ENCODE assay signal across 10 cellular contexts in genomic region chr1:236063551-236063918, GRCh38. TPM values are rescaled to one million over a fixed set of nuclear protein-coding genes. Genes with fewer than 3 reads are reported as not detected.
DNase-seq lines count a peak whose midpoint lies in the region; ATAC-seq and TF ChIP-seq lines count a peak whose summit lies in the region.
"Had no signal": no experiment of that assay in that cellular context is flagged by ENCODE, and none has a peak within 500 bp of the region (broad histone marks: within the 10 kb centered on the region; RNA-seq: fewer than 3 reads in every experiment).

No MANE protein-coding gene starts in this region.

- ATAC-seq in RWPE2 (ENCODE audit: low read depth) (no peak), omental fat pad (ENCODE audit: low FRiP score) (peak; percentile 4), GM19467 (IDR thresholded peaks at IDR 0.05; ENCODE audit: unreplicated experiment) (no peak), GM18858 (IDR thresholded peaks at IDR 0.05; ENCODE audit: unreplicated experiment) (no peak)
- no peak for ATAC-seq in activated CD4-positive, alpha-beta T cell treated with anti-CD3 and anti-CD28 coated beads for 36 hours

- H3K36me3 Mint-ChIP-seq in CD14-positive monocyte: peaks cover 12 to 15% of the 10 kb centered on the region in 2 donors
- peaks cover 5% of the 10 kb centered on the region for H3K36me3 Mint-ChIP-seq in activated CD4-positive, alpha-beta T cell treated with anti-CD3 and anti-CD28 coated beads for 36 hours (ENCODE audit: low read depth)

- POLR2A ChIA-PET in activated CD4-positive, alpha-beta T cell treated with anti-CD3 and anti-CD28 coated beads for 36 hours (lab: Charles Lee): no interaction called here

- intact Hi-C loops in CD14-positive monocyte (cut with micrococcal nuclease): loop anchor here in 1 of 2 donors (5.0 kb wide), 1 partner anchor 34 kb away; no protein-coding TSS in a partner anchor
- intact Hi-C loops in activated CD4-positive, alpha-beta T cell treated with anti-CD3 and anti-CD28 coated beads for 36 hours (cut with DNase I, micrococcal nuclease): no loop called here

- peaks cover 21 to 43% (median 36%) of the 10 kb centered on the region in 3 donors for H3K27me3 Mint-ChIP-seq in CD14-positive monocyte (ENCODE audit: low read depth in 3 of 3)
- H3K27me3 Mint-ChIP-seq in activated CD4-positive, alpha-beta T cell treated with anti-CD3 and anti-CD28 coated beads for 36 hours: peaks cover 37% of the 10 kb centered on the region

- no peaks in the 10 kb centered on the region for H3K4me1 ChIP-seq in RWPE2 (ENCODE audit: insufficient read depth, poor library complexity, severe bottlenecking)

- H3K27ac ChIP-seq in RWPE2 (ENCODE audit: poor library complexity, severe bottlenecking): no peak overlapping the region

- H3K27ac Mint-ChIP-seq in CD14-positive monocyte: peak overlapping the region in 2 of 7 donors; percentile 49 to 57
- no peak overlapping the region for H3K27ac Mint-ChIP-seq in activated CD4-positive, alpha-beta T cell treated with anti-CD3 and anti-CD28 coated beads for 36 hours

- H3K4me3 Mint-ChIP-seq in CD14-positive monocyte: peak overlapping the region; percentile 86 to 92
- H3K4me3 Mint-ChIP-seq in activated CD4-positive, alpha-beta T cell treated with anti-CD3 and anti-CD28 coated beads for 36 hours: no peak overlapping the region

- peaks cover 37% of the 10 kb centered on the region for H3K4me1 Mint-ChIP-seq in CD14-positive monocyte
- peaks cover 24% of the 10 kb centered on the region for H3K4me1 Mint-ChIP-seq in activated CD4-positive, alpha-beta T cell treated with anti-CD3 and anti-CD28 coated beads for 36 hours

- CTCF ChIA-PET in activated CD4-positive, alpha-beta T cell treated with anti-CD3 and anti-CD28 coated beads for 36 hours (lab: Charles Lee): no interaction called here

- H3K27me3 ChIP-seq in RWPE2 (ENCODE audit: insufficient read depth, poor library complexity, severe bottlenecking): no peaks in the 10 kb centered on the region

- no peak for TF ChIP-seq CTCF in CD14-positive monocyte (IDR thresholded peaks at IDR 0.05)
- TF ChIP-seq CTCF in RWPE2 (IDR thresholded peaks at IDR 0.05; ENCODE audit: poor library complexity, severe bottlenecking): no peak
- no peak for TF ChIP-seq CTCF in fibroblast of pulmonary artery (IDR thresholded peaks at IDR 0.05; ENCODE audit: low read length, missing control alignments)
- TF ChIP-seq CTCF in omental fat pad (IDR thresholded peaks at IDR 0.05): no peak

- peak overlapping the region; percentile 62 for H3K4me3 ChIP-seq in RWPE2 (ENCODE audit: severe bottlenecking)
- peak overlapping the region; percentile 79 for H3K4me3 ChIP-seq in fibroblast of pulmonary artery (replicated peaks; ENCODE audit: low read depth, low read length)

- H3K9me3 Mint-ChIP-seq in CD14-positive monocyte: peaks cover 0 to 5% (median 0%) of the 10 kb centered on the region in 7 donors
- no peaks in the 10 kb centered on the region for H3K9me3 Mint-ChIP-seq in activated CD4-positive, alpha-beta T cell treated with anti-CD3 and anti-CD28 coated beads for 36 hours (ENCODE audit: low read depth)

- DNase-seq in CD14-positive monocyte (ENCODE audit: low spot score) (no peak), RWPE2 (ENCODE audit: low spot score) (no peak), fibroblast of pulmonary artery (ENCODE audit: low read depth) (no peak), omental fat pad (ENCODE audit: low spot score) (no peak), EL (no peak)
- DNase-seq in activated CD4-positive, alpha-beta T cell treated with anti-CD3 and anti-CD28 coated beads for 36 hours: no peak
- DNase-seq: effector memory CD4-positive, alpha-beta T cell; GF-D8 had no signal

- no peaks in the 10 kb centered on the region for H3K9me3 ChIP-seq in RWPE2 (ENCODE audit: severe bottlenecking)

- H3K36me3 ChIP-seq in RWPE2 (ENCODE audit: low read depth): no peaks in the 10 kb centered on the region

RNA-seq across cellular contexts. Expression of gene NID1, which starts 1.4 kb away (rescaled TPM):
- 10 to 100 TPM in 1 of 2 donors, 1 to 10 TPM in 1; 6.8 to 14.4 TPM for polyA plus RNA-seq in CD14-positive monocyte
- total RNA-seq in omental fat pad: 100 to 1,000 TPM; 131 to 458 (median 203) TPM
- total RNA-seq in activated CD4-positive, alpha-beta T cell treated with anti-CD3 and anti-CD28 coated beads for 36 hours: under 1 TPM; 0.07 to 0.14 TPM

Comparison
In these comparisons a context has a peak if more than half of its experiments do, and no peak if none do; other contexts are left out.
1. RNA of gene NID1, which starts 1.4 kb away (total RNA-seq): 131 to 458 TPM in omental fat pad; 0.07 to 0.14 TPM in activated CD4-positive, alpha-beta T cell treated with anti-CD3 and anti-CD28 coated beads for 36 hours; every median in the first group is over 100 times any median in the second.